17 cellular contexts compared by ENCODE assay signal in genomic region chr4:26132858-26133257, GRCh38.
DNase-seq lines count a peak whose midpoint lies in the region; ATAC-seq and TF ChIP-seq lines count a peak whose summit lies in the region.
"Had no signal": no experiment of that assay in that cellular context is flagged by ENCODE, and none has a peak within 500 bp of the region (broad histone marks: within the 10 kb centered on the region; RNA-seq: fewer than 3 reads in every experiment).

No MANE protein-coding gene starts in this region.

- ATAC-seq in foreskin keratinocyte (no peak), omental fat pad (ENCODE audit: low FRiP score) (no peak), GM21717 (IDR thresholded peaks at IDR 0.05; ENCODE audit: unreplicated experiment) (no peak), HG03460 (IDR thresholded peaks at IDR 0.05; ENCODE audit: unreplicated experiment) (no peak)

- H3K4me1 ChIP-seq in foreskin keratinocyte: no peaks in the 10 kb centered on the region
- H3K4me1 ChIP-seq: right atrium auricular region had no signal

- no peaks in the 10 kb centered on the region for H3K27me3 ChIP-seq in foreskin keratinocyte
- H3K27me3 ChIP-seq: dorsolateral prefrontal cortex, right atrium auricular region had no signal

- no peak overlapping the region for H3K27ac ChIP-seq in C4-2B
- no peak overlapping the region for H3K27ac ChIP-seq in foreskin keratinocyte
- H3K27ac ChIP-seq: dorsolateral prefrontal cortex, right atrium auricular region had no signal

- DNase-seq in GM12865 (ENCODE audit: low read depth) (peak; percentile 44), RPMI8226 (peak; percentile 3), foreskin keratinocyte (no peak), omental fat pad (ENCODE audit: low spot score) (no peak), NCI-H1105 treated with DMSO at 0.1 percent for 48 hours (lab: John Stamatoyannopoulos, UW) (no peak)
- DNase-seq: activated T-cell treated with anti-CD3 and anti-CD28 coated beads for 4 hours, aorta, dorsolateral prefrontal cortex, foreskin fibroblast, kidney glomerular epithelial cell, MV-4-11, naive B cell, NCI-H446 had no signal

- TF ChIP-seq CTCF in C4-2B (conservative IDR thresholded peaks at IDR 0.05) (peak; percentile 38), GM12865 (IDR thresholded peaks at IDR 0.05; ENCODE audit: insufficient read depth, low read depth, low read length, missing control alignments) (peak; percentile 30), foreskin keratinocyte (conservative IDR thresholded peaks at IDR 0.05) (peak; percentile 32), omental fat pad (IDR thresholded peaks at IDR 0.05) (no peak)

- no peak overlapping the region for H3K4me3 ChIP-seq in GM12865 (ENCODE audit: low read depth, low read length)
- H3K4me3 ChIP-seq: dorsolateral prefrontal cortex, right atrium auricular region had no signal

Comparison
In these comparisons a context has a peak if more than half of its experiments do, and no peak if none do; other contexts are left out.
1. CTCF ChIP-seq: peak in C4-2B (single experiment), GM12865 (single experiment) and foreskin keratinocyte (single experiment); none in omental fat pad (0 of 3).
2. DNase-seq: peak in GM12865 (single experiment) and RPMI8226 (single experiment); none in foreskin keratinocyte (0 of 2), omental fat pad (single experiment) and NCI-H1105 treated with DMSO at 0.1 percent for 48 hours (single experiment).